In genomic region chr1:20356850-20357459, GRCh38 we compare ENCODE assay signal across 15 cellular contexts.
"Had no signal": no experiment of that assay in that cellular context is flagged by ENCODE, and none has a peak within 500 bp of the region (broad histone marks: within the 10 kb centered on the region; RNA-seq: fewer than 3 reads in every experiment).

No MANE protein-coding gene starts in this region.

- DNase-seq: activated CD4-positive, alpha-beta T cell treated with anti-CD3 and anti-CD28 coated beads, Interleukin-2, amount 10 ng/mL, durations not matched to agents 7 days and 5 days; activated CD4-positive, CD25-positive, alpha-beta regulatory T cell treated with anti-CD3 and anti-CD28 coated beads, Interleukin-2, amount 50 U/mL, for 72 hours; activated CD8-positive, alpha-beta T cell treated with anti-CD3 and anti-CD28 coated beads, Interleukin-2, amount 10 ng/mL, durations not matched to agents 7 days and 5 days; brain microvascular endothelial cell; endodermal cell; left ventricle myocardium inferior; midbrain; natural killer cell; right cardiac atrium; stimulated activated CD4-positive, alpha-beta T cell treated with anti-CD3 and anti-CD28 coated beads, Interleukin-1b, Interleukin-23, amount 100 ng/mL, for 48 hours; substantia nigra; WERI-Rb-1 had no signal

- H3K4me1 ChIP-seq: ascending aorta had no signal

- H3K9me3 ChIP-seq: ascending aorta, left ventricle myocardium inferior, tibial artery had no signal

- H3K27me3 ChIP-seq: ascending aorta, foreskin keratinocyte had no signal

- H3K4me3 ChIP-seq: ascending aorta, left ventricle myocardium inferior, tibial artery had no signal

- H3K27ac ChIP-seq: ascending aorta, brain microvascular endothelial cell, foreskin keratinocyte, tibial artery, WERI-Rb-1 had no signal

- H3K36me3 ChIP-seq: ascending aorta, brain microvascular endothelial cell, left ventricle myocardium inferior, tibial artery, WERI-Rb-1 had no signal
